14 cellular contexts compared by ENCODE assay signal in the genomic region with DNA sequence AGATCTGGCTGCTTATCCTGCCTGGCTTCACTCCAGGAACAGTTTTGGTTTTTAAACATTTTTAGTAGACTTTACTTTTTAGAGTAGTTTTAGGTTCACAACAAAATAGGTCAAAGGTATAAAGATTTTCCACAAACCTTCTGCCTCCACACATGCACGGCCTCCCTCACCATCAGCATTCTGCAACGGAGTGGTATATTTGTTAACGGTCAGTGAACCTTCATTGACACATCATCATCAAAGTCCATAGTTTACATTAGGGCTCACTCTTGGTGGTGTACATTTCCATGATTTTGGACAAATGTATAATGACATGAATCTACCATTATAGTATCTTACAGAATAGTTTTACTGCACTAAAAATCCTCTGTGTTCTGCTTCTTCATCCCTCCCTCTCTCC.
"Had no signal": no experiment of that assay in that cellular context is flagged by ENCODE, and none has a peak within 500 bp of the region (broad histone marks: within the 10 kb centered on the region; RNA-seq: fewer than 3 reads in every experiment).

No MANE protein-coding gene starts in this region.

- H3K27ac ChIP-seq: neutrophil, psoas muscle, VCaP had no signal

- H3K4me3 Mint-ChIP-seq: activated CD8-positive, alpha-beta T cell treated with anti-CD3 and anti-CD28 coated beads, Interleukin-2, amount 10 ng/mL, durations not matched to agents 7 days and 5 days; activated naive CD8-positive, alpha-beta T cell; natural killer cell; T-cell; T-helper 2 cell treated with Interferon-gamma antibody and Interleukin-4, amounts not matched to agents 5 μg/mL and 100 μg/mL, for 36 hours had no signal

- H3K4me1 Mint-ChIP-seq: natural killer cell had no signal

- H3K27ac Mint-ChIP-seq: activated CD8-positive, alpha-beta T cell treated with anti-CD3 and anti-CD28 coated beads, Interleukin-2, amount 10 ng/mL, durations not matched to agents 7 days and 5 days; natural killer cell; T-cell; T-helper 2 cell treated with Interferon-gamma antibody and Interleukin-4, amounts not matched to agents 5 μg/mL and 100 μg/mL, for 36 hours had no signal

- H3K9me3 ChIP-seq: left lung, neutrophil, pancreas, psoas muscle, right atrium auricular region, SK-N-SH, transverse colon had no signal

- H3K9me3 Mint-ChIP-seq: natural killer cell; T-cell; T-helper 2 cell treated with Interferon-gamma antibody and Interleukin-4, amounts not matched to agents 5 μg/mL and 100 μg/mL, for 36 hours had no signal

- H3K27me3 ChIP-seq: left lung, neutrophil, pancreas, right atrium auricular region, transverse colon had no signal

- H3K9me2 ChIP-seq: SK-N-SH had no signal

- H3K4me3 ChIP-seq: left lung, pancreas, psoas muscle, right atrium auricular region, transverse colon had no signal

- H3K36me3 Mint-ChIP-seq: natural killer cell, T-cell had no signal

- ATAC-seq: stimulated activated naive CD8-positive, alpha-beta T cell treated with anti-CD3 and anti-CD28 coated beads, Interleukin-15, Interleukin-2, amounts not matched to agents 100 U/mL and 50 U/mL, for 24 hours had no signal

- H3K36me3 ChIP-seq: neutrophil, pancreas, right atrium auricular region, transverse colon had no signal

- H3K27me3 Mint-ChIP-seq: activated naive CD8-positive, alpha-beta T cell; T-cell had no signal

- H3K4me2 ChIP-seq: SK-N-SH had no signal
